ENCODE assay signal across 3 cellular contexts in genomic region chr2:85890522-85891176, GRCh38.
TF ChIP-seq lines count a peak whose summit lies in the region.

No MANE protein-coding gene starts in this region.

TF ChIP-seq in SK-N-SH treated with all-trans-retinoic acid at 6 μM for 48 hours, 23 proteins besides CTCF, POLR2A, EP300 and RAD21:
- TF ChIP-seq ISL1 (CRISPR knock-in tag; IDR thresholded peaks at IDR 0.05): peak; percentile 30; the same call in 1 of the 2 replicates
- TF ChIP-seq CSDC2 (CRISPR knock-in tag; IDR thresholded peaks at IDR 0.05): 0 out of 2 replicates have a peak, but pooled peaks have one; percentile 24
- TF ChIP-seq, protein P1, sequence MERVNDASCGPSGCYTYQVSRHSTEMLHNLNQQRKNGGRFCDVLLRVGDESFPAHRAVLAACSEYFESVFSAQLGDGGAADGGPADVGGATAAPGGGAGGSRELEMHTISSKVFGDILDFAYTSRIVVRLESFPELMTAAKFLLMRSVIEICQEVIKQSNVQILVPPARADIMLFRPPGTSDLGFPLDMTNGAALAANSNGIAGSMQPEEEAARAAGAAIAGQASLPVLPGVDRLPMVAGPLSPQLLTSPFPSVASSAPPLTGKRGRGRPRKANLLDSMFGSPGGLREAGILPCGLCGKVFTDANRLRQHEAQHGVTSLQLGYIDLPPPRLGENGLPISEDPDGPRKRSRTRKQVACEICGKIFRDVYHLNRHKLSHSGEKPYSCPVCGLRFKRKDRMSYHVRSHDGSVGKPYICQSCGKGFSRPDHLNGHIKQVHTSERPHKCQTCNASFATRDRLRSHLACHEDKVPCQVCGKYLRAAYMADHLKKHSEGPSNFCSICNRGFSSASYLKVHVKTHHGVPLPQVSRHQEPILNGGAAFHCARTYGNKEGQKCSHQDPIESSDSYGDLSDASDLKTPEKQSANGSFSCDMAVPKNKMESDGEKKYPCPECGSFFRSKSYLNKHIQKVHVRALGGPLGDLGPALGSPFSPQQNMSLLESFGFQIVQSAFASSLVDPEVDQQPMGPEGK (CRISPR knock-in tag; IDR thresholded peaks at IDR 0.05; ENCODE audit: borderline replicate concordance): no peak
- 0 out of 2 replicates have a peak, but pooled peaks have one; percentile 30 for TF ChIP-seq SNAI2 (CRISPR knock-in tag; IDR thresholded peaks at IDR 0.05)
- TF ChIP-seq ARNTL (CRISPR knock-in tag; IDR thresholded peaks at IDR 0.05; ENCODE audit: borderline replicate concordance, low read depth): no peak

TF ChIP-seq in SK-N-SH, 30 proteins besides CTCF, POLR2A, EP300 and RAD21 (continued from another document and continues in another):
- TF ChIP-seq MXI1 (IDR thresholded peaks at IDR 0.05; ENCODE audit: low read depth, low read length): no peak
- TF ChIP-seq NFIC (IDR thresholded peaks at IDR 0.05; ENCODE audit: borderline replicate concordance): no peak
- TF ChIP-seq USF2 (IDR thresholded peaks at IDR 0.05; ENCODE audit: borderline replicate concordance, low read depth, low read length): no peak
- no peak for TF ChIP-seq SIN3A (IDR thresholded peaks at IDR 0.05; ENCODE audit: borderline replicate concordance, low read depth, low read length)
- TF ChIP-seq MEF2A (IDR thresholded peaks at IDR 0.05; ENCODE audit: borderline replicate concordance, low read depth): no peak
- TF ChIP-seq TCF12 (IDR thresholded peaks at IDR 0.05): no peak
- TF ChIP-seq, protein P2, sequence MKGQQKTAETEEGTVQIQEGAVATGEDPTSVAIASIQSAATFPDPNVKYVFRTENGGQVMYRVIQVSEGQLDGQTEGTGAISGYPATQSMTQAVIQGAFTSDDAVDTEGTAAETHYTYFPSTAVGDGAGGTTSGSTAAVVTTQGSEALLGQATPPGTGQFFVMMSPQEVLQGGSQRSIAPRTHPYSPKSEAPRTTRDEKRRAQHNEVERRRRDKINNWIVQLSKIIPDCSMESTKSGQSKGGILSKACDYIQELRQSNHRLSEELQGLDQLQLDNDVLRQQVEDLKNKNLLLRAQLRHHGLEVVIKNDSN (IDR thresholded peaks at IDR 0.05; ENCODE audit: borderline replicate concordance, low read depth): no peak
- TF ChIP-seq FOSL2 (IDR thresholded peaks at IDR 0.05; ENCODE audit: borderline replicate concordance, low read depth): no peak
- TF ChIP-seq JUND (IDR thresholded peaks at IDR 0.05): no peak
- TF ChIP-seq RCOR1 (IDR thresholded peaks at IDR 0.05; ENCODE audit: low read length): no peak
- no peak for TF ChIP-seq FOXJ3 (CRISPR knock-in tag; IDR thresholded peaks at IDR 0.05)
- TF ChIP-seq REST (IDR thresholded peaks at IDR 0.05; ENCODE audit: low read depth, low read length): no peak
- TF ChIP-seq, protein P3, sequence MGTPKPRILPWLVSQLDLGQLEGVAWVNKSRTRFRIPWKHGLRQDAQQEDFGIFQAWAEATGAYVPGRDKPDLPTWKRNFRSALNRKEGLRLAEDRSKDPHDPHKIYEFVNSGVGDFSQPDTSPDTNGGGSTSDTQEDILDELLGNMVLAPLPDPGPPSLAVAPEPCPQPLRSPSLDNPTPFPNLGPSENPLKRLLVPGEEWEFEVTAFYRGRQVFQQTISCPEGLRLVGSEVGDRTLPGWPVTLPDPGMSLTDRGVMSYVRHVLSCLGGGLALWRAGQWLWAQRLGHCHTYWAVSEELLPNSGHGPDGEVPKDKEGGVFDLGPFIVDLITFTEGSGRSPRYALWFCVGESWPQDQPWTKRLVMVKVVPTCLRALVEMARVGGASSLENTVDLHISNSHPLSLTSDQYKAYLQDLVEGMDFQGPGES (IDR thresholded peaks at IDR 0.05; ENCODE audit: low read depth, low read length): no peak
- TF ChIP-seq GABPA (IDR thresholded peaks at IDR 0.05; ENCODE audit: low read depth): no peak
- TF ChIP-seq PBX3 (IDR thresholded peaks at IDR 0.05): no peak

TF ChIP-seq in H1, 55 proteins besides CTCF, POLR2A, EP300 and RAD21:
- no peak for TF ChIP-seq BRCA1 (IDR thresholded peaks at IDR 0.05; ENCODE audit: low read depth, low read length)
- TF ChIP-seq SIN3A (conservative IDR thresholded peaks at IDR 0.05 in 1 of 2, IDR thresholded peaks at IDR 0.05 in 1 of 2; ENCODE audit: low read depth in 1 of 2, low read length in 2 of 2): no peak
- TF ChIP-seq TBP (IDR thresholded peaks at IDR 0.05; ENCODE audit: low read depth, low read length): no peak
- no peak for TF ChIP-seq KDM4A (IDR thresholded peaks at IDR 0.05; ENCODE audit: low read depth, low read length, severe bottlenecking)
- no peak for TF ChIP-seq CREB1 (IDR thresholded peaks at IDR 0.05)
- no peak for TF ChIP-seq SRF (IDR thresholded peaks at IDR 0.05; ENCODE audit: low read depth, low read length)
- no peak for TF ChIP-seq ZNF274 (IDR thresholded peaks at IDR 0.05; ENCODE audit: borderline replicate concordance, extremely low read depth, low read length)
- TF ChIP-seq RNF2 (IDR thresholded peaks at IDR 0.05; ENCODE audit: borderline replicate concordance, low read depth, low read length, missing control alignments, poor library complexity, severe bottlenecking): no peak
- no peak for TF ChIP-seq MAX (IDR thresholded peaks at IDR 0.05)
- TF ChIP-seq, protein P4, sequence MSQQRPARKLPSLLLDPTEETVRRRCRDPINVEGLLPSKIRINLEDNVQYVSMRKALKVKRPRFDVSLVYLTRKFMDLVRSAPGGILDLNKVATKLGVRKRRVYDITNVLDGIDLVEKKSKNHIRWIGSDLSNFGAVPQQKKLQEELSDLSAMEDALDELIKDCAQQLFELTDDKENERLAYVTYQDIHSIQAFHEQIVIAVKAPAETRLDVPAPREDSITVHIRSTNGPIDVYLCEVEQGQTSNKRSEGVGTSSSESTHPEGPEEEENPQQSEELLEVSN (IDR thresholded peaks at IDR 0.05): no peak
- TF ChIP-seq HDAC6 (IDR thresholded peaks at IDR 0.05; ENCODE audit: low read depth, low read length): no peak
- TF ChIP-seq EZH2 (IDR thresholded peaks at IDR 0.05; ENCODE audit: low read depth, low read length, severe bottlenecking): no peak
- TF ChIP-seq, protein P5, sequence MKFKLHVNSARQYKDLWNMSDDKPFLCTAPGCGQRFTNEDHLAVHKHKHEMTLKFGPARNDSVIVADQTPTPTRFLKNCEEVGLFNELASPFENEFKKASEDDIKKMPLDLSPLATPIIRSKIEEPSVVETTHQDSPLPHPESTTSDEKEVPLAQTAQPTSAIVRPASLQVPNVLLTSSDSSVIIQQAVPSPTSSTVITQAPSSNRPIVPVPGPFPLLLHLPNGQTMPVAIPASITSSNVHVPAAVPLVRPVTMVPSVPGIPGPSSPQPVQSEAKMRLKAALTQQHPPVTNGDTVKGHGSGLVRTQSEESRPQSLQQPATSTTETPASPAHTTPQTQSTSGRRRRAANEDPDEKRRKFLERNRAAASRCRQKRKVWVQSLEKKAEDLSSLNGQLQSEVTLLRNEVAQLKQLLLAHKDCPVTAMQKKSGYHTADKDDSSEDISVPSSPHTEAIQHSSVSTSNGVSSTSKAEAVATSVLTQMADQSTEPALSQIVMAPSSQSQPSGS (IDR thresholded peaks at IDR 0.05; ENCODE audit: low read length): no peak
- TF ChIP-seq KDM5A (IDR thresholded peaks at IDR 0.05; ENCODE audit: low read length): no peak
- no peak for TF ChIP-seq EGR1 (IDR thresholded peaks at IDR 0.05; ENCODE audit: borderline replicate concordance, low read depth, low read length)
- no peak for TF ChIP-seq TCF12 (IDR thresholded peaks at IDR 0.05; ENCODE audit: low read depth, low read length)
- TF ChIP-seq TAF1 (IDR thresholded peaks at IDR 0.05; ENCODE audit: low read depth, low read length): no peak
